In genomic region chr22:20582171-20582511, GRCh38 we compare ENCODE assay signal across 21 cellular contexts.
"Had no signal": no experiment of that assay in that cellular context is flagged by ENCODE, and none has a peak within 500 bp of the region (broad histone marks: within the 10 kb centered on the region; RNA-seq: fewer than 3 reads in every experiment).

No MANE protein-coding gene starts in this region.

- H3K4me3 ChIP-seq: gastrocnemius medialis, right atrium auricular region, smooth muscle cell, upper lobe of right lung had no signal

- H3K4me2 ChIP-seq: smooth muscle cell had no signal

- DNase-seq: activated CD4-positive, alpha-beta T cell treated with anti-CD3 and anti-CD28 coated beads for 36 hours; activated CD4-positive, CD25-positive, alpha-beta regulatory T cell; activated CD8-positive, alpha-beta memory T cell treated with anti-CD3 and anti-CD28 coated beads for 24 hours; activated CD8-positive, alpha-beta memory T cell treated with anti-CD3 and anti-CD28 coated beads, Interleukin-2, amount 50 U/mL, for 48 hours; activated T-cell treated with anti-CD3 and anti-CD28 coated beads, Interleukin-2, amount 50 U/mL, for 48 hours; effector CD8-positive, alpha-beta T cell; gastrocnemius medialis; left ventricle myocardium superior; mammary epithelial cell; naive B cell; nucleus accumbens; stimulated activated CD4-positive, alpha-beta T cell treated with anti-CD3 and anti-CD28 coated beads, Interleukin-15, amount 100 ng/mL, for 24 hours; stimulated activated CD4-positive, alpha-beta T cell treated with anti-CD3 and anti-CD28 coated beads, Interleukin-2, amount 100 ng/mL, for 24 hours; stimulated activated naive CD4-positive, alpha-beta T cell treated with Interleukin-2 at 50 U/mL for 16 hours; T-cell; upper lobe of right lung had no signal

- H3K27me3 ChIP-seq: gastrocnemius medialis, right atrium auricular region, upper lobe of right lung had no signal

- ATAC-seq: activated CD4-positive, alpha-beta T cell treated with anti-CD3 and anti-CD28 coated beads for 36 hours; gastrocnemius medialis; left ventricle myocardium superior; T-cell; upper lobe of right lung had no signal

- FAIRE-seq: bronchial epithelial cell, colon, islet of Langerhans had no signal

- H3K9me3 ChIP-seq: gastrocnemius medialis, right atrium auricular region, upper lobe of right lung had no signal

- H3K27ac ChIP-seq: gastrocnemius medialis, right atrium auricular region, upper lobe of right lung had no signal
